ENCODE assay signal across 1 cellular context in the genomic region with DNA sequence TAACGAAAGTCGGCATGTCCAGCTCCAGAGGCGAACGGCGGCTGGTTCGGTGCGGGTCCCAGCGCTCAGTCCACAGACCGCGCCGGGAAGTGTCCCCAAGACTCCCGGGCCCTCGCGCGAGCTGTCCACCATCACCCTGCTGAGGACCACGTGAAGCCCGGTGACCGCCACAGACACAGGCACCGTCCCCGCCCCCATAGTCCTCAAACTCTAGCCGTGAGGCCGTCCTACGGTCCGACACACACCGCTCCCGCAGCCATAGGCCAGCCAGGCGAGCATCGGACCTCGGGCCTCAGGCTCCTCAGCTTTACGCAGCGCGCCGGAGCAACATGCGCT.
TF ChIP-seq lines count a peak whose summit lies in the region.

No MANE protein-coding gene starts in this region.

TF ChIP-seq in K562, 482 proteins besides CTCF, POLR2A, EP300 and RAD21 (continued from another document):
- TF ChIP-seq, protein P1, sequence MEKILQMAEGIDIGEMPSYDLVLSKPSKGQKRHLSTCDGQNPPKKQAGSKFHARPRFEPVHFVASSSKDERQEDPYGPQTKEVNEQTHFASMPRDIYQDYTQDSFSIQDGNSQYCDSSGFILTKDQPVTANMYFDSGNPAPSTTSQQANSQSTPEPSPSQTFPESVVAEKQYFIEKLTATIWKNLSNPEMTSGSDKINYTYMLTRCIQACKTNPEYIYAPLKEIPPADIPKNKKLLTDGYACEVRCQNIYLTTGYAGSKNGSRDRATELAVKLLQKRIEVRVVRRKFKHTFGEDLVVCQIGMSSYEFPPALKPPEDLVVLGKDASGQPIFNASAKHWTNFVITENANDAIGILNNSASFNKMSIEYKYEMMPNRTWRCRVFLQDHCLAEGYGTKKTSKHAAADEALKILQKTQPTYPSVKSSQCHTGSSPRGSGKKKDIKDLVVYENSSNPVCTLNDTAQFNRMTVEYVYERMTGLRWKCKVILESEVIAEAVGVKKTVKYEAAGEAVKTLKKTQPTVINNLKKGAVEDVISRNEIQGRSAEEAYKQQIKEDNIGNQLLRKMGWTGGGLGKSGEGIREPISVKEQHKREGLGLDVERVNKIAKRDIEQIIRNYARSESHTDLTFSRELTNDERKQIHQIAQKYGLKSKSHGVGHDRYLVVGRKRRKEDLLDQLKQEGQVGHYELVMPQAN (IDR thresholded peaks at IDR 0.05; ENCODE audit: borderline replicate concordance), result peak; percentile 97; the same call in 1 of the 2 replicates
